15 cellular contexts compared by ENCODE assay signal in the genomic region with DNA sequence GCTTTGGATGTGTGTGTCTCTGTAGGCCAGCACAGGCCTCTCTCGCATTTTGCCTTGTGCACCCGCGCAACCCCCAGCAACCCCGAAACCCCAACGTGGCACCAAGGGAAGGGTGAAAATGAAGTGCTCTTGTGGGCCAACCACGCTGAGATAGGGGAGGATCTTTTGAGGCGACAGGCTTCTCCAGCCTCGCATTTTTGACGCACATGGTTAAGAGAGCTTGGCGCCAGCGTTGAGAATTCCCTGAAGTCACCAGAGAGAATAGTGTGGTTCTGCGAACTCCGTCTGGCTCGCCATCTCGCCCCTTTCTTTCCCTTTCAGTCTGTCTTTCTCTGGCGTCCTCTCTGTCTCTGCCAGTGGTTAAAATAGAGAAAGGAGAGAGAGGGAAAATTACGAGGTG. TPM values are rescaled to one million over a fixed set of nuclear protein-coding genes. Genes with fewer than 3 reads are reported as not detected.
DNase-seq lines count a peak whose midpoint lies in the region; ATAC-seq lines count a peak whose summit lies in the region.
"Had no signal": no experiment of that assay in that cellular context is flagged by ENCODE, and none has a peak within 500 bp of the region (broad histone marks: within the 10 kb centered on the region; RNA-seq: fewer than 3 reads in every experiment).

No MANE protein-coding gene starts in this region.

- peaks cover 89% of the 10 kb centered on the region for H3K27me3 Mint-ChIP-seq in activated T-helper 1 cell treated with anti-CD3 and anti-CD28 coated beads, Interleukin-12 subunit alpha, Interleukin-12 subunit beta, Interleukin-2, Interleukin-4 antibody, amounts not matched to agents 30 ng/mL and 10 ng/mL and 1 ng/mL, durations not matched to agents 14 hours and 24 hours and 36 hours (ENCODE audit: insufficient read depth)
- H3K27me3 Mint-ChIP-seq in stimulated activated naive B cell treated with anti-CD40 and anti-IgM and Interleukin-4, amounts not matched to agents 10 μg/mL and 1 μg/mL and 100 μg/mL, for 72 hours = peaks cover 84 to 92% of the 10 kb centered on the region in 2 donors

- peaks cover 3% of the 10 kb centered on the region for H3K36me3 Mint-ChIP-seq in activated T-helper 1 cell treated with anti-CD3 and anti-CD28 coated beads, Interleukin-12 subunit alpha, Interleukin-12 subunit beta, Interleukin-2, Interleukin-4 antibody, amounts not matched to agents 30 ng/mL and 10 ng/mL and 1 ng/mL, durations not matched to agents 14 hours and 24 hours and 36 hours (ENCODE audit: low read depth)
- H3K36me3 Mint-ChIP-seq in stimulated activated naive B cell treated with anti-CD40 and anti-IgM and Interleukin-4, amounts not matched to agents 10 μg/mL and 1 μg/mL and 100 μg/mL, for 72 hours = peaks cover 0 to 12% of the 10 kb centered on the region in 2 donors

- H3K27ac Mint-ChIP-seq in activated T-helper 1 cell treated with anti-CD3 and anti-CD28 coated beads, Interleukin-12 subunit alpha, Interleukin-12 subunit beta, Interleukin-2, Interleukin-4 antibody, amounts not matched to agents 30 ng/mL and 10 ng/mL and 1 ng/mL, durations not matched to agents 14 hours and 24 hours and 36 hours = peak overlapping the region; percentile 63
- peak overlapping the region; percentile 74 for H3K27ac Mint-ChIP-seq in stimulated activated naive B cell treated with anti-CD40 and anti-IgM and Interleukin-4, amounts not matched to agents 10 μg/mL and 1 μg/mL and 100 μg/mL, for 72 hours
- H3K27ac Mint-ChIP-seq: activated CD4-positive, alpha-beta memory T cell treated with anti-CD3 and anti-CD28 coated beads for 36 hours; CD4-positive, alpha-beta T cell had no signal

- no peaks in the 10 kb centered on the region for H3K9me3 Mint-ChIP-seq in activated T-helper 1 cell treated with anti-CD3 and anti-CD28 coated beads, Interleukin-12 subunit alpha, Interleukin-12 subunit beta, Interleukin-2, Interleukin-4 antibody, amounts not matched to agents 30 ng/mL and 10 ng/mL and 1 ng/mL, durations not matched to agents 14 hours and 24 hours and 36 hours
- H3K9me3 Mint-ChIP-seq in stimulated activated naive B cell treated with anti-CD40 and anti-IgM and Interleukin-4, amounts not matched to agents 10 μg/mL and 1 μg/mL and 100 μg/mL, for 72 hours = peaks cover 2 to 7% of the 10 kb centered on the region in 2 donors
- H3K9me3 Mint-ChIP-seq: activated CD4-positive, alpha-beta memory T cell treated with anti-CD3 and anti-CD28 coated beads for 36 hours had no signal

- peaks cover 91% of the 10 kb centered on the region for H3K27me3 ChIP-seq in H7 (ENCODE audit: control insufficient read depth, insufficient read depth, low read length)
- H3K27me3 ChIP-seq: SJCRH30 had no signal

- no peak for ATAC-seq in stimulated activated naive B cell treated with anti-CD40 and anti-IgM and Interleukin-4, amounts not matched to agents 10 μg/mL and 1 μg/mL and 100 μg/mL, for 72 hours (replicated peaks)
- no peak for ATAC-seq in GM19452 (IDR thresholded peaks at IDR 0.05; ENCODE audit: unreplicated experiment)
- ATAC-seq in GM19463 (IDR thresholded peaks at IDR 0.05; ENCODE audit: unreplicated experiment) = no peak
- no peak for ATAC-seq in GM21723 (IDR thresholded peaks at IDR 0.05; ENCODE audit: unreplicated experiment)

- intact Hi-C loops in activated T-helper 1 cell treated with anti-CD3 and anti-CD28 coated beads, Interleukin-12 subunit alpha, Interleukin-12 subunit beta, Interleukin-2, Interleukin-4 antibody, amounts not matched to agents 30 ng/mL and 10 ng/mL and 1 ng/mL, durations not matched to agents 14 hours and 24 hours and 36 hours (cut with micrococcal nuclease) = loop anchor here (2.0 kb wide), 1 partner anchor 15 kb away; no protein-coding TSS in a partner anchor

- H3K4me3 Mint-ChIP-seq in activated T-helper 1 cell treated with anti-CD3 and anti-CD28 coated beads, Interleukin-12 subunit alpha, Interleukin-12 subunit beta, Interleukin-2, Interleukin-4 antibody, amounts not matched to agents 30 ng/mL and 10 ng/mL and 1 ng/mL, durations not matched to agents 14 hours and 24 hours and 36 hours = no peak overlapping the region
- peak overlapping the region in 1 of 2 donors; percentile 14 for H3K4me3 Mint-ChIP-seq in stimulated activated naive B cell treated with anti-CD40 and anti-IgM and Interleukin-4, amounts not matched to agents 10 μg/mL and 1 μg/mL and 100 μg/mL, for 72 hours
- H3K4me3 Mint-ChIP-seq: activated CD4-positive, alpha-beta memory T cell treated with anti-CD3 and anti-CD28 coated beads for 36 hours had no signal

- DNase-seq in H7 (peak; percentile 40), left kidney (ENCODE audit: low read depth, low spot score) (peak; percentile 82)
- DNase-seq in activated T-helper 1 cell treated with anti-CD3 and anti-CD28 coated beads, Interleukin-12 subunit alpha, Interleukin-12 subunit beta, Interleukin-2, Interleukin-4 antibody, amounts not matched to agents 30 ng/mL and 10 ng/mL and 1 ng/mL, durations not matched to agents 14 hours and 24 hours and 36 hours (ENCODE audit: low spot score) = no peak
- DNase-seq in stimulated activated naive B cell treated with anti-CD40 and anti-IgM and Interleukin-4, amounts not matched to agents 10 μg/mL and 1 μg/mL and 100 μg/mL, for 72 hours = no peak
- DNase-seq: activated CD4-positive, alpha-beta memory T cell treated with anti-CD3 and anti-CD28 coated beads for 36 hours; CD4-positive, alpha-beta T cell; effector CD4-positive, alpha-beta T cell; foreskin melanocyte; NCI-H1105; NCI-H345; SJCRH30 had no signal

- H3K4me1 Mint-ChIP-seq in activated T-helper 1 cell treated with anti-CD3 and anti-CD28 coated beads, Interleukin-12 subunit alpha, Interleukin-12 subunit beta, Interleukin-2, Interleukin-4 antibody, amounts not matched to agents 30 ng/mL and 10 ng/mL and 1 ng/mL, durations not matched to agents 14 hours and 24 hours and 36 hours (ENCODE audit: low read depth) = peaks cover 13% of the 10 kb centered on the region
- H3K4me1 Mint-ChIP-seq in stimulated activated naive B cell treated with anti-CD40 and anti-IgM and Interleukin-4, amounts not matched to agents 10 μg/mL and 1 μg/mL and 100 μg/mL, for 72 hours = peaks cover 26 to 55% of the 10 kb centered on the region in 2 donors

- H3K36me3 ChIP-seq in H7 (replicated peaks; ENCODE audit: control insufficient read depth, insufficient read depth, low read length) = no peaks in the 10 kb centered on the region
- H3K36me3 ChIP-seq: SJCRH30, thoracic aorta had no signal

- no peak overlapping the region for H3K4me3 ChIP-seq in H7 (ENCODE audit: insufficient read depth, low read depth, low read length)
- H3K4me3 ChIP-seq: SJCRH30 had no signal

RNA-seq across cellular contexts. Expression of gene TBX3, which starts 1.9 kb away (rescaled TPM):
- total RNA-seq in H7 (2014; rRNA removed; shearing (Covaris generic)) = 0.30 and 0.94 TPM in 2 replicates
- not detected in 2 replicates for total RNA-seq in activated T-helper 1 cell treated with anti-CD3 and anti-CD28 coated beads, Interleukin-12 subunit alpha, Interleukin-12 subunit beta, Interleukin-2, Interleukin-4 antibody, amounts not matched to agents 30 ng/mL and 10 ng/mL and 1 ng/mL, durations not matched to agents 14 hours and 24 hours and 36 hours
- total RNA-seq: activated CD4-positive, alpha-beta memory T cell treated with anti-CD3 and anti-CD28 coated beads for 36 hours; SJCRH30 had no signal

Comparison
In these comparisons a context has a peak if more than half of its experiments do, and no peak if none do; other contexts are left out.
1. DNase-seq: peak in H7 (single experiment) and left kidney (single experiment); none in activated T-helper 1 cell treated with anti-CD3 and anti-CD28 coated beads, Interleukin-12 subunit alpha, Interleukin-12 subunit beta, Interleukin-2, Interleukin-4 antibody, amounts not matched to agents 30 ng/mL and 10 ng/mL and 1 ng/mL, durations not matched to agents 14 hours and 24 hours and 36 hours (single experiment) and stimulated activated naive B cell treated with anti-CD40 and anti-IgM and Interleukin-4, amounts not matched to agents 10 μg/mL and 1 μg/mL and 100 μg/mL, for 72 hours (single experiment).